ENCODE assay signal across 1 cellular context in genomic region chr12:67305544-67305943, GRCh38.
TF ChIP-seq lines count a peak whose summit lies in the region.

No MANE protein-coding gene starts in this region.

TF ChIP-seq in endothelial cell of umbilical vein, 7 proteins besides CTCF, POLR2A, EP300 and RAD21:
- no peak for TF ChIP-seq POLR2AphosphoS5 (IDR thresholded peaks at IDR 0.05; ENCODE audit: insufficient read depth, low read depth, low read length)
